ENCODE assay signal across 8 cellular contexts in genomic region chr1:11100149-11100493, GRCh38. TPM values are rescaled to one million over a fixed set of nuclear protein-coding genes. Genes with fewer than 3 reads are reported as not detected.
A peak's percentile ranks its signal among the peaks of the same experiment; 100 is the strongest.
DNase-seq lines count a peak whose midpoint lies in the region; ATAC-seq and TF ChIP-seq lines count a peak whose summit lies in the region.

No MANE protein-coding gene starts in this region.

- CTCF ChIA-PET in PC-3 (lab: Charles Lee): interaction anchor here (1.0 kb wide), 1 partner anchor 57 kb away, joined by 3 read pairs; no protein-coding TSS in a partner anchor

- H3K9me3 ChIP-seq in DND-41 (ENCODE audit: insufficient read depth, low read length, severe bottlenecking) (no peaks in the 10 kb centered on the region), PC-3 (ENCODE audit: low read length) (no peaks in the 10 kb centered on the region)

- H3K9me2 ChIP-seq in PC-3 (replicated peaks; ENCODE audit: low read length): no peaks in the 10 kb centered on the region

- H3K4me1 Mint-ChIP-seq in osteocyte (ENCODE audit: unreplicated experiment): peaks cover 10% of the 10 kb centered on the region

- H3K36me3 Mint-ChIP-seq in osteocyte (ENCODE audit: unreplicated experiment): peaks cover 8% of the 10 kb centered on the region

- POLR2A ChIA-PET in PC-3 (lab: Charles Lee; ENCODE audit: unreplicated experiment): interaction anchor here (0.6 to 1.0 kb wide), 3 partner anchors 34 to 678 kb away, joined by 3 to 5 read pairs (median 3); no protein-coding TSS in a partner anchor

- H2AFZ ChIP-seq in DND-41 (ENCODE audit: low read depth, low read length) (peak overlapping the region; percentile 87), PC-3 (ENCODE audit: low read length) (peak overlapping the region; percentile 90)

- H3K79me2 ChIP-seq in DND-41 (ENCODE audit: insufficient read depth, low read length) (peaks cover 27% of the 10 kb centered on the region), PC-3 (ENCODE audit: low read length) (peaks cover 21% of the 10 kb centered on the region)

- BruUV-seq in PC-3 (replicated peaks; lab: Mats Ljungman, UMichigan): TSS peak; percentile 98

- intact Hi-C loops in PC-3 (cut with micrococcal nuclease): no loop called here

- peak overlapping the region; percentile 90 for H3K9ac ChIP-seq in DND-41 (ENCODE audit: low read depth, low read length)
- peak overlapping the region; percentile 98 for H3K9ac ChIP-seq in PC-3 (ENCODE audit: low read length)

- H4K20me1 ChIP-seq in DND-41 (ENCODE audit: insufficient read depth, low read length) (0 out of 2 replicates have a peak, but pooled peaks cover 3% of the 10 kb centered on the region), PC-3 (ENCODE audit: low read length) (0 out of 2 replicates have a peak, but pooled peaks cover 4% of the 10 kb centered on the region)

- H3K4me3 Mint-ChIP-seq in osteocyte (ENCODE audit: unreplicated experiment): peak overlapping the region; percentile 92

- H3K27me3 ChIP-seq in DND-41 (ENCODE audit: insufficient read depth, low read length, poor library complexity) (no peaks in the 10 kb centered on the region), PC-3 (ENCODE audit: low read length) (no peaks in the 10 kb centered on the region)

- peaks cover 30% of the 10 kb centered on the region for H3K36me3 ChIP-seq in DND-41 (ENCODE audit: insufficient read depth, low read length)
- peaks cover 18% of the 10 kb centered on the region for H3K36me3 ChIP-seq in PC-3 (ENCODE audit: low read depth, low read length)

- H3K4me2 ChIP-seq in DND-41 (ENCODE audit: insufficient read depth, low read length) (peak overlapping the region; percentile 81), PC-3 (ENCODE audit: low read length) (peak overlapping the region; percentile 91)

- H3K27me3 Mint-ChIP-seq in osteocyte (ENCODE audit: unreplicated experiment): no peaks in the 10 kb centered on the region

- H3K9me3 Mint-ChIP-seq in osteocyte (ENCODE audit: unreplicated experiment): no peaks in the 10 kb centered on the region

- DNase-seq in DND-41: no peak
- no peak for DNase-seq in PC-3
- no peak for DNase-seq in epithelial cell of proximal tubule (ENCODE audit: low read depth)
- DNase-seq in osteocyte (ENCODE audit: extremely low spot score, unreplicated experiment): no peak
- DNase-seq in stimulated activated naive CD4-positive, alpha-beta T cell treated with Interleukin-2 at 50 U/mL for 16 hours (lab: John Stamatoyannopoulos, UW): no peak
- DNase-seq in NCI-H345 treated with DMSO at 0.1 percent for 48 hours (lab: John Stamatoyannopoulos, UW; ENCODE audit: unreplicated experiment): no peak
- DNase-seq in NCI-H524 treated with DMSO at 0.1 percent for 48 hours (lab: John Stamatoyannopoulos, UW): no peak

- no peak for ATAC-seq in DND-41 (ENCODE audit: insufficient read depth, low read depth)
- no peak for ATAC-seq in PC-3
- no peak for ATAC-seq in HG02759 (IDR thresholded peaks at IDR 0.05; ENCODE audit: unreplicated experiment)

- H3K27ac ChIP-seq in DND-41 (ENCODE audit: low read length) (peak overlapping the region; percentile 85), PC-3 (ENCODE audit: low read length) (peak overlapping the region; percentile 44)

- H3K4me3 ChIP-seq in DND-41 (ENCODE audit: low read depth in 1 of 2, low read length in 2 of 2): peak overlapping the region; percentile 64 to 92; a peak in 3 of 4 replicates
- peak overlapping the region; percentile 81 for H3K4me3 ChIP-seq in PC-3 (ENCODE audit: low read length)
- peak overlapping the region; percentile 98 for H3K4me3 ChIP-seq in epithelial cell of proximal tubule (ENCODE audit: low read depth, low read length)

- H3K27ac Mint-ChIP-seq in osteocyte (ENCODE audit: unreplicated experiment): peak overlapping the region; percentile 91

- no peak for TF ChIP-seq CTCF in DND-41 (IDR thresholded peaks at IDR 0.05; ENCODE audit: borderline replicate concordance, extremely low read depth, low read length, poor library complexity, severe bottlenecking)
- TF ChIP-seq CTCF in PC-3 (conservative IDR thresholded peaks at IDR 0.05; ENCODE audit: low read depth, low read length): no peak
- TF ChIP-seq CTCF in epithelial cell of proximal tubule (conservative IDR thresholded peaks at IDR 0.05; ENCODE audit: low read depth, low read length): no peak
- no peak for TF ChIP-seq CTCF in osteocyte (IDR thresholded peaks at IDR 0.05)

- H3F3A ChIP-seq in PC-3 (ENCODE audit: low read length, unreplicated experiment): no peaks in the 10 kb centered on the region

- H3K4me1 ChIP-seq in DND-41 (ENCODE audit: insufficient read depth, low read length) (peaks cover 22% of the 10 kb centered on the region), PC-3 (ENCODE audit: insufficient read depth, low read length) (peaks cover 16% of the 10 kb centered on the region)

RNA-seq across cellular contexts. Expression of gene EXOSC10, which starts 0.5 kb away (rescaled TPM):
- total RNA-seq in PC-3 (2014; rRNA removed) (95.9 and 96.3 TPM in 2 replicates), epithelial cell of proximal tubule (71.9 and 82.1 TPM in 2 replicates), osteocyte (66.1 and 66.3 TPM in 2 replicates)

RNA-seq across cellular contexts. Expression of gene SRM, which starts 40.3 kb away (rescaled TPM):
- total RNA-seq in PC-3 (2014; rRNA removed) (151 and 290 TPM in 2 replicates), epithelial cell of proximal tubule (78.0 and 110 TPM in 2 replicates), osteocyte (112 and 117 TPM in 2 replicates)

RNA-seq across cellular contexts. Expression of gene MASP2, which starts 53.1 kb away (rescaled TPM):
- total RNA-seq in PC-3 (2014; rRNA removed): 0.26 and 0.92 TPM in 2 replicates
- total RNA-seq in epithelial cell of proximal tubule: not detected in 2 replicates
- not detected in 2 replicates for total RNA-seq in osteocyte
